Comparison of ENCODE assay signal across 15 cellular contexts in genomic region chr2:231803739-231804138, GRCh38. TPM values are rescaled to one million over a fixed set of nuclear protein-coding genes. Genes with fewer than 3 reads are reported as not detected.
DNase-seq lines count a peak whose midpoint lies in the region; ATAC-seq and TF ChIP-seq lines count a peak whose summit lies in the region.
"Had no signal": no experiment of that assay in that cellular context is flagged by ENCODE, and none has a peak within 500 bp of the region (broad histone marks: within the 10 kb centered on the region; RNA-seq: fewer than 3 reads in every experiment).

No MANE protein-coding gene starts in this region.

- H2AK5ac ChIP-seq in H9 (ENCODE audit: insufficient read length, low read length), result no peak overlapping the region

- H4K20me1 ChIP-seq in GM23338 (replicated peaks; ENCODE audit: insufficient read depth) (peaks cover 28% of the 10 kb centered on the region), H9 (ENCODE audit: control insufficient read depth, insufficient read depth, insufficient read length) (no peaks in the 10 kb centered on the region)

- no peak overlapping the region for H3K56ac ChIP-seq in H9 (ENCODE audit: insufficient read length, low read depth, low read length)

- H3K9me3 ChIP-seq in H9 (ENCODE audit: control insufficient read depth, low read depth, low read length), result no peaks in the 10 kb centered on the region
- H3K9me3 ChIP-seq: HAP-1 had no signal

- no peaks in the 10 kb centered on the region for H3K79me1 ChIP-seq in H9 (ENCODE audit: insufficient read depth, low read depth, low read length, poor library complexity, severe bottlenecking)

- H3K4me3 ChIP-seq in GM23338, result no peak overlapping the region
- H3K4me3 ChIP-seq: GM23248, HAP-1 had no signal

- DNase-seq in GM23338 (ENCODE audit: low spot score), result no peak
- DNase-seq in H9, result no peak
- no peak for DNase-seq in stimulated activated effector memory CD8-positive, alpha-beta T cell treated with anti-CD3 and anti-CD28 coated beads, Interleukin-12 subunit alpha, Interleukin-12 subunit beta, amount 100 ng/mL, for 72 hours (ENCODE audit: low spot score in 2 of 2)
- DNase-seq in activated CD4-positive, alpha-beta T cell treated with anti-CD3 and anti-CD28 coated beads, Interleukin-2, amount 10 ng/mL, durations not matched to agents 24 days and 14 days, result no peak
- DNase-seq in NCI-H446 (lab: John Stamatoyannopoulos, UW), result no peak
- DNase-seq: C1 segment of cervical spinal cord; Calu3; CD4-positive, alpha-beta memory T cell; COR-L47; DMS153; DND-41; GM23248; HFFc6 had no signal

- no peak overlapping the region for H2BK15ac ChIP-seq in H9 (ENCODE audit: low read depth, low read length)

- H3K27me3 ChIP-seq in GM23338 (ENCODE audit: insufficient read depth) (no peaks in the 10 kb centered on the region), H9 (ENCODE audit: insufficient read depth, low read length) (no peaks in the 10 kb centered on the region)

- H3K27me3 Mint-ChIP-seq in GM23338 (ENCODE audit: insufficient read depth, low read depth, poor library complexity) (peaks cover 3% of the 10 kb centered on the region), H9 (ENCODE audit: low read depth) (no peaks in the 10 kb centered on the region)
- H3K27me3 Mint-ChIP-seq in activated T-helper 17 cell treated with anti-CD3 and anti-CD28 coated beads, Interleukin-2, amount 50 U/mL, for 72 hours, result no peaks in the 10 kb centered on the region
- no peaks in the 10 kb centered on the region for H3K27me3 Mint-ChIP-seq in activated CD4-positive, alpha-beta T cell treated with anti-CD3 and anti-CD28 coated beads, Interleukin-2, amount 10 ng/mL, durations not matched to agents 24 days and 14 days
- H3K27me3 Mint-ChIP-seq: CD4-positive, alpha-beta memory T cell had no signal

- H3K4me1 ChIP-seq in GM23338 (ENCODE audit: insufficient read depth) (0 out of 2 replicates have a peak, but pooled peaks cover 4% of the 10 kb centered on the region), H9 (ENCODE audit: insufficient read depth, low read length) (no peaks in the 10 kb centered on the region)
- H3K4me1 ChIP-seq: HAP-1 had no signal

- no peak overlapping the region for H3K4me3 Mint-ChIP-seq in GM23338
- no peak overlapping the region for H3K4me3 Mint-ChIP-seq in H9
- H3K4me3 Mint-ChIP-seq in activated T-helper 17 cell treated with anti-CD3 and anti-CD28 coated beads, Interleukin-2, amount 50 U/mL, for 72 hours, result no peak overlapping the region
- no peak overlapping the region for H3K4me3 Mint-ChIP-seq in stimulated activated effector memory CD8-positive, alpha-beta T cell treated with anti-CD3 and anti-CD28 coated beads, Interleukin-12 subunit alpha, Interleukin-12 subunit beta, amount 100 ng/mL, for 72 hours
- no peak overlapping the region for H3K4me3 Mint-ChIP-seq in activated CD4-positive, alpha-beta T cell treated with anti-CD3 and anti-CD28 coated beads, Interleukin-2, amount 10 ng/mL, durations not matched to agents 24 days and 14 days
- H3K4me3 Mint-ChIP-seq: CD4-positive, alpha-beta memory T cell; HFFc6 had no signal

- H3K9me3 Mint-ChIP-seq in GM23338 (no peaks in the 10 kb centered on the region), H9 (no peaks in the 10 kb centered on the region)
- no peaks in the 10 kb centered on the region for H3K9me3 Mint-ChIP-seq in activated T-helper 17 cell treated with anti-CD3 and anti-CD28 coated beads, Interleukin-2, amount 50 U/mL, for 72 hours
- no peaks in the 10 kb centered on the region for H3K9me3 Mint-ChIP-seq in stimulated activated effector memory CD8-positive, alpha-beta T cell treated with anti-CD3 and anti-CD28 coated beads, Interleukin-12 subunit alpha, Interleukin-12 subunit beta, amount 100 ng/mL, for 72 hours
- no peaks in the 10 kb centered on the region for H3K9me3 Mint-ChIP-seq in activated CD4-positive, alpha-beta T cell treated with anti-CD3 and anti-CD28 coated beads, Interleukin-2, amount 10 ng/mL, durations not matched to agents 24 days and 14 days
- H3K9me3 Mint-ChIP-seq: CD4-positive, alpha-beta memory T cell; HFFc6 had no signal

- H4K5ac ChIP-seq in H9 (ENCODE audit: insufficient read length, low read depth, low read length), result no peak overlapping the region

- H3K4me1 Mint-ChIP-seq in GM23338 (peaks cover 10% of the 10 kb centered on the region), H9 (peaks cover 12% of the 10 kb centered on the region in 2 experiments)
- H3K4me1 Mint-ChIP-seq in activated T-helper 17 cell treated with anti-CD3 and anti-CD28 coated beads, Interleukin-2, amount 50 U/mL, for 72 hours, result peaks cover 5% of the 10 kb centered on the region
- H3K4me1 Mint-ChIP-seq in stimulated activated effector memory CD8-positive, alpha-beta T cell treated with anti-CD3 and anti-CD28 coated beads, Interleukin-12 subunit alpha, Interleukin-12 subunit beta, amount 100 ng/mL, for 72 hours, result peaks cover 21% of the 10 kb centered on the region
- H3K4me1 Mint-ChIP-seq in activated CD4-positive, alpha-beta T cell treated with anti-CD3 and anti-CD28 coated beads, Interleukin-2, amount 10 ng/mL, durations not matched to agents 24 days and 14 days, result no peaks in the 10 kb centered on the region

- WGBS in H9 (ENCODE audit: extremely low coverage, insufficient read length, low lambda C conversion rate), result no CpG with 5 or more reads among the region's 8 CpGs

- H3K23ac ChIP-seq in H9 (ENCODE audit: insufficient read length, low read depth, low read length), result no peak overlapping the region

- H2AFZ ChIP-seq in GM23338 (no peak overlapping the region), H9 (ENCODE audit: low read length) (no peak overlapping the region)
- H2AFZ ChIP-seq: GM23248 had no signal

- 0 out of 2 replicates have a peak overlapping the region, but pooled peaks have one; percentile 19 for H3K27ac ChIP-seq in GM23338 (ENCODE audit: low read depth)
- H3K27ac ChIP-seq in H9 (ENCODE audit: insufficient read length, low read depth, low read length), result no peak overlapping the region
- H3K27ac ChIP-seq: GM23248 had no signal

- H4K8ac ChIP-seq in H9 (replicated peaks; ENCODE audit: insufficient read length, low read depth, low read length), result no peak overlapping the region

- H2BK120ac ChIP-seq in H9 (ENCODE audit: low read depth, low read length, poor library complexity, severe bottlenecking), result no peak overlapping the region

- H3K27ac Mint-ChIP-seq in GM23338 (no peak overlapping the region), H9 (peak overlapping the region in 2 of 3 experiments; percentile 35 to 46; a peak in 2 of 7 replicates)
- H3K27ac Mint-ChIP-seq in activated T-helper 17 cell treated with anti-CD3 and anti-CD28 coated beads, Interleukin-2, amount 50 U/mL, for 72 hours, result peak overlapping the region; percentile 11
- peak overlapping the region; percentile 44 for H3K27ac Mint-ChIP-seq in stimulated activated effector memory CD8-positive, alpha-beta T cell treated with anti-CD3 and anti-CD28 coated beads, Interleukin-12 subunit alpha, Interleukin-12 subunit beta, amount 100 ng/mL, for 72 hours
- H3K27ac Mint-ChIP-seq in activated CD4-positive, alpha-beta T cell treated with anti-CD3 and anti-CD28 coated beads, Interleukin-2, amount 10 ng/mL, durations not matched to agents 24 days and 14 days, result no peak overlapping the region
- H3K27ac Mint-ChIP-seq: HFFc6 had no signal

- 0 out of 2 replicates have a peak, but pooled peaks cover under 1% of the 10 kb centered on the region for H3F3A ChIP-seq in GM23338 (replicated peaks; ENCODE audit: low read depth)

- H2BK12ac ChIP-seq in H9 (ENCODE audit: insufficient read length, low read depth, low read length), result no peak overlapping the region

- H3T11ph ChIP-seq in H9 (ENCODE audit: low read length), result no peak overlapping the region

- H3K36me3 Mint-ChIP-seq in GM23338 (ENCODE audit: low read depth) (peaks cover 36% of the 10 kb centered on the region), H9 (ENCODE audit: insufficient read depth in 1 of 3, low read depth in 3 of 3) (peaks cover 10 to 60% (median 25%) of the 10 kb centered on the region in 3 experiments)
- peaks cover 91% of the 10 kb centered on the region for H3K36me3 Mint-ChIP-seq in activated T-helper 17 cell treated with anti-CD3 and anti-CD28 coated beads, Interleukin-2, amount 50 U/mL, for 72 hours (ENCODE audit: low read depth)
- peaks cover 93% of the 10 kb centered on the region for H3K36me3 Mint-ChIP-seq in stimulated activated effector memory CD8-positive, alpha-beta T cell treated with anti-CD3 and anti-CD28 coated beads, Interleukin-12 subunit alpha, Interleukin-12 subunit beta, amount 100 ng/mL, for 72 hours
- peaks cover 36% of the 10 kb centered on the region for H3K36me3 Mint-ChIP-seq in activated CD4-positive, alpha-beta T cell treated with anti-CD3 and anti-CD28 coated beads, Interleukin-2, amount 10 ng/mL, durations not matched to agents 24 days and 14 days (ENCODE audit: low read depth)

- H3K4me2 ChIP-seq in GM23338, result no peak overlapping the region
- H3K4me2 ChIP-seq in H9 (ENCODE audit: insufficient read depth, insufficient read length, low read length), result no peak overlapping the region

- no peak overlapping the region for H2BK20ac ChIP-seq in H9 (ENCODE audit: low read depth, low read length, poor library complexity, severe bottlenecking)

- H3K23me2 ChIP-seq in H9 (ENCODE audit: insufficient read length, low read depth, low read length, poor library complexity, severe bottlenecking), result no peaks in the 10 kb centered on the region

- peaks cover 12% of the 10 kb centered on the region; the same call in 1 of the 2 replicates for H3K79me2 ChIP-seq in GM23338 (replicated peaks; ENCODE audit: insufficient read depth)
- H3K79me2 ChIP-seq in H9 (ENCODE audit: insufficient read depth, low read length), result no peaks in the 10 kb centered on the region

- ATAC-seq in GM23338, result no peak
- ATAC-seq in activated T-helper 17 cell treated with anti-CD3 and anti-CD28 coated beads, Interleukin-2, amount 50 U/mL, for 72 hours (replicated peaks), result no peak
- no peak for ATAC-seq in stimulated activated effector memory CD8-positive, alpha-beta T cell treated with anti-CD3 and anti-CD28 coated beads, Interleukin-12 subunit alpha, Interleukin-12 subunit beta, amount 100 ng/mL, for 72 hours

- TF ChIP-seq CTCF in GM23338 (conservative IDR thresholded peaks at IDR 0.05; ENCODE audit: low read depth in 2 of 2) (no peak), H9 (conservative IDR thresholded peaks at IDR 0.05) (no peak)

- no peak overlapping the region for H3K14ac ChIP-seq in H9 (ENCODE audit: insufficient read depth, low read length)

- intact Hi-C loops in activated CD4-positive, alpha-beta T cell treated with anti-CD3 and anti-CD28 coated beads, Interleukin-2, amount 10 ng/mL, durations not matched to agents 24 days and 14 days (cut with micrococcal nuclease), result no loop called here

- H2BK5ac ChIP-seq in H9 (ENCODE audit: insufficient read length, low read length), result no peak overlapping the region

- H3K9me2 ChIP-seq in GM23338 (ENCODE audit: insufficient read depth), result no peaks in the 10 kb centered on the region

- H3K9ac ChIP-seq in H9 (ENCODE audit: extremely low read depth, insufficient read length, low read length), result no peak overlapping the region
- H3K9ac ChIP-seq: GM23248 had no signal

- peaks cover 13% of the 10 kb centered on the region for H3K36me3 ChIP-seq in GM23338 (ENCODE audit: insufficient read depth)

- no peak overlapping the region for H3K18ac ChIP-seq in H9 (ENCODE audit: insufficient read length, low read depth, low read length)

- no peak overlapping the region for H3K4ac ChIP-seq in H9 (ENCODE audit: low read depth, low read length)

- H4K91ac ChIP-seq in H9 (ENCODE audit: insufficient read length, low read depth, low read length), result no peak overlapping the region

RNA-seq across cellular contexts. Expression of gene COPS7B, which starts 17.5 kb away (rescaled TPM):
- total RNA-seq in GM23338 (2014; rRNA removed; shearing (Covaris generic)), result 61.6 and 63.7 TPM in 2 replicates
- 40.9 and 44.9 TPM in 2 replicates for polyA plus RNA-seq in GM23338 (2016; fragmentation: Nextera tagmentation; extraction: Ambion mirVana)
- total RNA-seq in H9 (2021), result 61.0 and 61.4 TPM in 2 replicates
- total RNA-seq in activated T-helper 17 cell treated with anti-CD3 and anti-CD28 coated beads, Interleukin-2, amount 50 U/mL, for 72 hours, result 10 to 100 TPM; 41.5 to 47.8 TPM
- 66.7 and 67.6 TPM in 2 replicates for total RNA-seq in activated CD4-positive, alpha-beta T cell treated with anti-CD3 and anti-CD28 coated beads, Interleukin-2, amount 10 ng/mL, durations not matched to agents 24 days and 14 days

RNA-seq across cellular contexts. Expression of gene PDE6D, which starts 22.7 kb away (rescaled TPM):
- total RNA-seq in GM23338 (2014; rRNA removed; shearing (Covaris generic)), result 35.2 and 50.3 TPM in 2 replicates
- 54.5 and 55.6 TPM in 2 replicates for polyA plus RNA-seq in GM23338 (2016; fragmentation: Nextera tagmentation; extraction: Ambion mirVana)
- 33.7 and 33.9 TPM in 2 replicates for total RNA-seq in H9 (2021)
- total RNA-seq in activated T-helper 17 cell treated with anti-CD3 and anti-CD28 coated beads, Interleukin-2, amount 50 U/mL, for 72 hours, result 10 to 100 TPM; 20.4 to 28.9 TPM
- total RNA-seq in activated CD4-positive, alpha-beta T cell treated with anti-CD3 and anti-CD28 coated beads, Interleukin-2, amount 10 ng/mL, durations not matched to agents 24 days and 14 days, result 33.4 and 36.0 TPM in 2 replicates

Comparison
In these comparisons a context has a peak if more than half of its experiments do, and no peak if none do; other contexts are left out.
1. H3K27ac Mint-ChIP-seq: peak in H9 (2 of 3), activated T-helper 17 cell treated with anti-CD3 and anti-CD28 coated beads, Interleukin-2, amount 50 U/mL, for 72 hours (single experiment) and stimulated activated effector memory CD8-positive, alpha-beta T cell treated with anti-CD3 and anti-CD28 coated beads, Interleukin-12 subunit alpha, Interleukin-12 subunit beta, amount 100 ng/mL, for 72 hours (single experiment); none in GM23338 (single experiment) and activated CD4-positive, alpha-beta T cell treated with anti-CD3 and anti-CD28 coated beads, Interleukin-2, amount 10 ng/mL, durations not matched to agents 24 days and 14 days (single experiment).